Comparison of ENCODE assay signal across 1 cellular context in the genomic region with DNA sequence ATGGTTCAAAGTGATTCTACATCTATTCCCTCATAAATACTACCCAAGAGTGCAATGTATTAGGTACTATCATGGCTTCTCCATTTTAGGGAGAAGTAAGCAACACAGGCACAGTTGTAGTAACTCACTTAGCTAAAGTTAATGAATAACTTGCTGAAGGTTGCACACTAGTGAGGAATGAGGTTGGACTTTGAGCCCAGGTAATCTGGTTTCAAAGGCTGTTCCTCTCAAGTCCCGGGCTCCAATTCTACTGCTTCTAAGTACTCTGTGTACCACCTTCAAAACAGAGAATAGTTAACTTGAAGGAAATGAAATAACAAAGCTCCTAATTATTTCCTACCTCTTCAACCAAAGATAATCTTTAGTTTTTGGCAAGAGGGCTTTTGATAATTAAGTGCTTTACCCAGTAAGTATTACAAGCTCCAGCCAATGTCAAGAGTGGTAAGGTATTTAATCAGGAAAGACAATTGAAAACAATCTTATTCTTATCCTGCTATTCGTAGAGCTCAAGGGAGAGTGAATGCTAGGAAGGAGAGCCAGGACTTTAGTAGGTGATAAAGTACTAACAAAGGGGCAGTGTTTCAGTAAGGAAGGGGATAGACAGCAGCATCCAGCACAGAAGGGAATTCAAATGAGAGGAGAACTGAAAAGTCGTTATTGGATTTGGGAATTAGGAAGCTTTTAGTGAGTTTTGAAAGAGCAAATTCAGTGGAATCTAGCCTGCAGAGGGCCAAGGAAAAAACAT.
TF ChIP-seq lines count a peak whose summit lies in the region.

No MANE protein-coding gene starts in this region.

TF ChIP-seq in HepG2, 621 proteins besides CTCF, POLR2A, EP300 and RAD21 (continued from another document and continues in another):
- no peak for TF ChIP-seq ZNF18 (CRISPR knock-in tag; IDR thresholded peaks at IDR 0.05; ENCODE audit: insufficient replicate concordance)
- TF ChIP-seq PLRG1 (conservative IDR thresholded peaks at IDR 0.05): no peak
- peak; percentile 92 for TF ChIP-seq ZMYM4 (CRISPR knock-in tag; IDR thresholded peaks at IDR 0.05)
- no peak for TF ChIP-seq MAZ (IDR thresholded peaks at IDR 0.05; ENCODE audit: borderline replicate concordance, low read depth, low read length)
- TF ChIP-seq MAZ (CRISPR knock-in tag; IDR thresholded peaks at IDR 0.05; ENCODE audit: low read depth): no peak; the same call in 1 of the 2 replicates
- TF ChIP-seq NFKB2 (CRISPR knock-in tag; IDR thresholded peaks at IDR 0.05; ENCODE audit: borderline replicate concordance): no peak
- peak; percentile 73; the same call in 1 of the 2 replicates for TF ChIP-seq HMG20A (CRISPR knock-in tag; IDR thresholded peaks at IDR 0.05; ENCODE audit: borderline replicate concordance)
- TF ChIP-seq ZSCAN31 (CRISPR knock-in tag; IDR thresholded peaks at IDR 0.05; ENCODE audit: low read depth): no peak
- no peak for TF ChIP-seq ZNF75D (CRISPR knock-in tag; IDR thresholded peaks at IDR 0.05; ENCODE audit: borderline replicate concordance)
- no peak for TF ChIP-seq YEATS4 (CRISPR knock-in tag; IDR thresholded peaks at IDR 0.05; ENCODE audit: borderline replicate concordance)
- TF ChIP-seq, protein P1, sequence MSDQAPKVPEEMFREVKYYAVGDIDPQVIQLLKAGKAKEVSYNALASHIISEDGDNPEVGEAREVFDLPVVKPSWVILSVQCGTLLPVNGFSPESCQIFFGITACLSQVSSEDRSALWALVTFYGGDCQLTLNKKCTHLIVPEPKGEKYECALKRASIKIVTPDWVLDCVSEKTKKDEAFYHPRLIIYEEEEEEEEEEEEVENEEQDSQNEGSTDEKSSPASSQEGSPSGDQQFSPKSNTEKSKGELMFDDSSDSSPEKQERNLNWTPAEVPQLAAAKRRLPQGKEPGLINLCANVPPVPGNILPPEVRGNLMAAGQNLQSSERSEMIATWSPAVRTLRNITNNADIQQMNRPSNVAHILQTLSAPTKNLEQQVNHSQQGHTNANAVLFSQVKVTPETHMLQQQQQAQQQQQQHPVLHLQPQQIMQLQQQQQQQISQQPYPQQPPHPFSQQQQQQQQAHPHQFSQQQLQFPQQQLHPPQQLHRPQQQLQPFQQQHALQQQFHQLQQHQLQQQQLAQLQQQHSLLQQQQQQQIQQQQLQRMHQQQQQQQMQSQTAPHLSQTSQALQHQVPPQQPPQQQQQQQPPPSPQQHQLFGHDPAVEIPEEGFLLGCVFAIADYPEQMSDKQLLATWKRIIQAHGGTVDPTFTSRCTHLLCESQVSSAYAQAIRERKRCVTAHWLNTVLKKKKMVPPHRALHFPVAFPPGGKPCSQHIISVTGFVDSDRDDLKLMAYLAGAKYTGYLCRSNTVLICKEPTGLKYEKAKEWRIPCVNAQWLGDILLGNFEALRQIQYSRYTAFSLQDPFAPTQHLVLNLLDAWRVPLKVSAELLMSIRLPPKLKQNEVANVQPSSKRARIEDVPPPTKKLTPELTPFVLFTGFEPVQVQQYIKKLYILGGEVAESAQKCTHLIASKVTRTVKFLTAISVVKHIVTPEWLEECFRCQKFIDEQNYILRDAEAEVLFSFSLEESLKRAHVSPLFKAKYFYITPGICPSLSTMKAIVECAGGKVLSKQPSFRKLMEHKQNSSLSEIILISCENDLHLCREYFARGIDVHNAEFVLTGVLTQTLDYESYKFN (CRISPR knock-in tag; conservative IDR thresholded peaks at IDR 0.05): peak; percentile 92
- TF ChIP-seq, protein P2, sequence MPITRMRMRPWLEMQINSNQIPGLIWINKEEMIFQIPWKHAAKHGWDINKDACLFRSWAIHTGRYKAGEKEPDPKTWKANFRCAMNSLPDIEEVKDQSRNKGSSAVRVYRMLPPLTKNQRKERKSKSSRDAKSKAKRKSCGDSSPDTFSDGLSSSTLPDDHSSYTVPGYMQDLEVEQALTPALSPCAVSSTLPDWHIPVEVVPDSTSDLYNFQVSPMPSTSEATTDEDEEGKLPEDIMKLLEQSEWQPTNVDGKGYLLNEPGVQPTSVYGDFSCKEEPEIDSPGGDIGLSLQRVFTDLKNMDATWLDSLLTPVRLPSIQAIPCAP (CRISPR knock-in tag; IDR thresholded peaks at IDR 0.05; ENCODE audit: low read depth): no peak
- no peak; the same call in 1 of the 2 replicates for TF ChIP-seq NFIC (IDR thresholded peaks at IDR 0.05; ENCODE audit: low read length)
- TF ChIP-seq ATRX (CRISPR knock-in tag; IDR thresholded peaks at IDR 0.05; ENCODE audit: borderline replicate concordance): no peak
- TF ChIP-seq SNAPC2 (CRISPR knock-in tag; IDR thresholded peaks at IDR 0.05): no peak
- TF ChIP-seq ZNF275 (CRISPR knock-in tag; IDR thresholded peaks at IDR 0.05; ENCODE audit: borderline replicate concordance): no peak
- TF ChIP-seq ISX (CRISPR knock-in tag; conservative IDR thresholded peaks at IDR 0.05): no peak
- TF ChIP-seq ZNF253 (CRISPR knock-in tag; IDR thresholded peaks at IDR 0.05; ENCODE audit: borderline replicate concordance): no peak
- TF ChIP-seq SMARCC2 (IDR thresholded peaks at IDR 0.05): no peak
- TF ChIP-seq XBP1 (CRISPR knock-in tag; IDR thresholded peaks at IDR 0.05): no peak
- TF ChIP-seq SIX4 (CRISPR knock-in tag; IDR thresholded peaks at IDR 0.05): peak; percentile 54; the same call in 1 of the 2 replicates
- no peak for TF ChIP-seq ZNF160 (CRISPR knock-in tag; IDR thresholded peaks at IDR 0.05)
- TF ChIP-seq REPIN1 (CRISPR knock-in tag; IDR thresholded peaks at IDR 0.05; ENCODE audit: borderline replicate concordance, low read depth): no peak
- TF ChIP-seq, protein P3, sequence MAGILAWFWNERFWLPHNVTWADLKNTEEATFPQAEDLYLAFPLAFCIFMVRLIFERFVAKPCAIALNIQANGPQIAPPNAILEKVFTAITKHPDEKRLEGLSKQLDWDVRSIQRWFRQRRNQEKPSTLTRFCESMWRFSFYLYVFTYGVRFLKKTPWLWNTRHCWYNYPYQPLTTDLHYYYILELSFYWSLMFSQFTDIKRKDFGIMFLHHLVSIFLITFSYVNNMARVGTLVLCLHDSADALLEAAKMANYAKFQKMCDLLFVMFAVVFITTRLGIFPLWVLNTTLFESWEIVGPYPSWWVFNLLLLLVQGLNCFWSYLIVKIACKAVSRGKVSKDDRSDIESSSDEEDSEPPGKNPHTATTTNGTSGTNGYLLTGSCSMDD (CRISPR knock-in tag; IDR thresholded peaks at IDR 0.05): no peak
- TF ChIP-seq ZBTB46 (CRISPR knock-in tag; IDR thresholded peaks at IDR 0.05; ENCODE audit: borderline replicate concordance): no peak
- TF ChIP-seq ZBTB42 (CRISPR knock-in tag; IDR thresholded peaks at IDR 0.05): no peak
- no peak for TF ChIP-seq HES4 (CRISPR knock-in tag; IDR thresholded peaks at IDR 0.05; ENCODE audit: borderline replicate concordance)
- TF ChIP-seq RAD51 (IDR thresholded peaks at IDR 0.05; ENCODE audit: borderline replicate concordance): no peak
- TF ChIP-seq PHB2 (IDR thresholded peaks at IDR 0.05; ENCODE audit: partially characterized antibody): no peak
- TF ChIP-seq SIX1 (CRISPR knock-in tag; IDR thresholded peaks at IDR 0.05; ENCODE audit: borderline replicate concordance): no peak
- no peak for TF ChIP-seq AGO1 (IDR thresholded peaks at IDR 0.05; ENCODE audit: low read depth, low read length, poor library complexity, severe bottlenecking)
- no peak for TF ChIP-seq KAT7 (CRISPR knock-in tag; IDR thresholded peaks at IDR 0.05; ENCODE audit: borderline replicate concordance)
- TF ChIP-seq, protein P4, sequence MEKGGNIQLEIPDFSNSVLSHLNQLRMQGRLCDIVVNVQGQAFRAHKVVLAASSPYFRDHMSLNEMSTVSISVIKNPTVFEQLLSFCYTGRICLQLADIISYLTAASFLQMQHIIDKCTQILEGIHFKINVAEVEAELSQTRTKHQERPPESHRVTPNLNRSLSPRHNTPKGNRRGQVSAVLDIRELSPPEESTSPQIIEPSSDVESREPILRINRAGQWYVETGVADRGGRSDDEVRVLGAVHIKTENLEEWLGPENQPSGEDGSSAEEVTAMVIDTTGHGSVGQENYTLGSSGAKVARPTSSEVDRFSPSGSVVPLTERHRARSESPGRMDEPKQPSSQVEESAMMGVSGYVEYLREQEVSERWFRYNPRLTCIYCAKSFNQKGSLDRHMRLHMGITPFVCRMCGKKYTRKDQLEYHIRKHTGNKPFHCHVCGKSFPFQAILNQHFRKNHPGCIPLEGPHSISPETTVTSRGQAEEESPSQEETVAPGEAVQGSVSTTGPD (CRISPR knock-in tag; IDR thresholded peaks at IDR 0.05): no peak
- no peak for TF ChIP-seq CAMTA2 (CRISPR knock-in tag; IDR thresholded peaks at IDR 0.05; ENCODE audit: borderline replicate concordance)
- no peak for TF ChIP-seq IKZF4 (CRISPR knock-in tag; IDR thresholded peaks at IDR 0.05; ENCODE audit: borderline replicate concordance, low read depth, not compliant biosample characterization)
- TF ChIP-seq, protein P5, sequence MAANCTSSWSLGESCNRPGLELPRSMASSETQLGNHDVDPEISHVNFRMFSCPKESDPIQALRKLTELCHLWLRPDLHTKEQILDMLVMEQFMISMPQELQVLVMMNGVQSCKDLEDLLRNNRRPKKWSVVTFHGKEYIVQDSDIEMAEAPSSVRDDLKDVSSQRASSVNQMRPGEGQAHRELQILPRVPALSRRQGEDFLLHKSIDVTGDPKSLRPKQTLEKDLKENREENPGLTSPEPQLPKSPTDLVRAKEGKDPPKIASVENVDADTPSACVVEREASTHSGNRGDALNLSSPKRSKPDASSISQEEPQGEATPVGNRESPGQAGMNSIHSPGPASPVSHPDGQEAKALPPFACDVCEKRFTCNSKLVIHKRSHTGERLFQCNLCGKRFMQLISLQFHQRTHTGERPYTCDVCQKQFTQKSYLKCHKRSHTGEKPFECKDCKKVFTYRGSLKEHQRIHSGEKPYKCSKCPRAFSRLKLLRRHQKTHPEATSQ (CRISPR knock-in tag; IDR thresholded peaks at IDR 0.05; ENCODE audit: borderline replicate concordance): no peak
- TF ChIP-seq ZNF496 (CRISPR knock-in tag; IDR thresholded peaks at IDR 0.05; ENCODE audit: insufficient replicate concordance): no peak
- TF ChIP-seq ZNF670 (CRISPR knock-in tag; IDR thresholded peaks at IDR 0.05; ENCODE audit: borderline replicate concordance): no peak
